26 cellular contexts compared by ENCODE assay signal in the genomic region with DNA sequence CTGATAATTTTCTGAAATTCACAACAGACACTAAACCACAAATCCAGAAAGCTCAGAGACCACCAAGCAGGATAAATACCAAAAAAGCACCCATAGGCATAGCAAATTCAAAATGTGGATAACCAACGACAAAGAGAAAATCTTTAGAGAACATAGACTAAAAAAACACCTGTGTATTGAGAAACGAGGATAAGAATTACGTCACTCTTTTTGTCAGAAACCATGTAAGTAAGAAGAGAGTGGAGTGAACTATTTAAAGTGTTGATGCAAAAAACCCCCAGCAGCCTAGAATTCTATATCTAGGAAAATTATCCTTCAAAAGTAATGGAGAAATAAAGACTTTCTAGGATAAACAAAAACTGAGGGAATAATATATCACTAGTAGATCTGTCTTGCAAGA.
"Had no signal": no experiment of that assay in that cellular context is flagged by ENCODE, and none has a peak within 500 bp of the region (broad histone marks: within the 10 kb centered on the region; RNA-seq: fewer than 3 reads in every experiment).

No MANE protein-coding gene starts in this region.

- H3K4me3 ChIP-seq: MG63, SJSA1, SK-N-MC had no signal

- FAIRE-seq: HTR-8/SVneo, RCC 7860 had no signal

- H3K4me1 ChIP-seq: SJSA1 had no signal

- H3K27me3 ChIP-seq: MG63, SJSA1 had no signal

- H3K36me3 ChIP-seq: MG63, SJSA1 had no signal

- H3K27ac ChIP-seq: HL-60, SJSA1, SK-N-MC had no signal

- DNase-seq: Karpas-422, KG1, MG63, NCI-H1092, NCI-H1105 treated with DMSO at 0.1 percent for 48 hours, NCI-H1417 treated with DMSO at 0.1 percent for 48 hours, NCI-H146, NCI-H1694 treated with DMSO at 0.1 percent for 48 hours, NCI-H1930, NCI-H2081, NCI-H2107, NCI-H2171, NCI-H226, NCI-H446, NCI-H510A, NCI-H524 treated with DMSO at 0.1 percent for 48 hours, NCI-H69, NCI-H774, Right ventricle myocardium superior, RPMI8226, SIG-M5 had no signal

- H3K9me3 ChIP-seq: MG63, SJSA1 had no signal
